Comparison of ENCODE assay signal across 10 cellular contexts in genomic region chr11:105044562-105045490, GRCh38. TPM values are rescaled to one million over a fixed set of nuclear protein-coding genes. Genes with fewer than 3 reads are reported as not detected.
DNase-seq lines count a peak whose midpoint lies in the region; ATAC-seq and TF ChIP-seq lines count a peak whose summit lies in the region.
"Not testable (repeated sequence)": the region's sequence is repeated elsewhere in the genome, so short reads cannot be mapped to it uniquely, and the experiment has no call there.
"Had no signal": no experiment of that assay in that cellular context is flagged by ENCODE, and none has a peak within 500 bp of the region (broad histone marks: within the 10 kb centered on the region; RNA-seq: fewer than 3 reads in every experiment).

Gene CARD16 (minus strand): TSS chr11:105045335. CDS start chr11:105045297, 38 bp downstream.

- peak within 1 kb of the TSS; percentile 86 for H3K4me2 ChIP-seq in OCI-LY3 (ENCODE audit: low read length)

- H3K4me3 ChIP-seq in OCI-LY3 (ENCODE audit: low read length) (peak within 1 kb of the TSS; percentile 77), epithelial cell of esophagus (ENCODE audit: low read length) (peak within 1 kb of the TSS; percentile 4), mononuclear cell (ENCODE audit: low read length) (peak within 1 kb of the TSS; percentile 67)

- H3K27me3 Mint-ChIP-seq in stimulated activated naive B cell treated with anti-CD40 and anti-IgM and Interleukin-4, amounts not matched to agents 10 μg/mL and 1 μg/mL and 100 μg/mL, for 72 hours, result not testable (repeated sequence)

- H3K9me3 Mint-ChIP-seq in stimulated activated naive B cell treated with anti-CD40 and anti-IgM and Interleukin-4, amounts not matched to agents 10 μg/mL and 1 μg/mL and 100 μg/mL, for 72 hours, result not testable (repeated sequence)

- not testable (repeated sequence) for H3K36me3 ChIP-seq in OCI-LY3 (replicated peaks; ENCODE audit: low read depth, low read length)

- H4K20me1 ChIP-seq in OCI-LY3 (ENCODE audit: insufficient read depth, low read length), result not testable (repeated sequence)

- H3K4me1 Mint-ChIP-seq in stimulated activated naive B cell treated with anti-CD40 and anti-IgM and Interleukin-4, amounts not matched to agents 10 μg/mL and 1 μg/mL and 100 μg/mL, for 72 hours, result peaks cover 26 to 46% of the 10 kb centered on the region in 2 donors

- peak within 1 kb of the TSS; percentile 88 to 93 for H3K4me3 Mint-ChIP-seq in stimulated activated naive B cell treated with anti-CD40 and anti-IgM and Interleukin-4, amounts not matched to agents 10 μg/mL and 1 μg/mL and 100 μg/mL, for 72 hours

- not testable (repeated sequence) for H3K79me2 ChIP-seq in OCI-LY3 (ENCODE audit: low read length)

- ATAC-seq in GM19452 (IDR thresholded peaks at IDR 0.05; ENCODE audit: unreplicated experiment) (peak; percentile 99), HG03095 (IDR thresholded peaks at IDR 0.05; ENCODE audit: unreplicated experiment) (peak; percentile 100)
- peak; percentile 96 to 98 for ATAC-seq in stimulated activated naive B cell treated with anti-CD40 and anti-IgM and Interleukin-4, amounts not matched to agents 10 μg/mL and 1 μg/mL and 100 μg/mL, for 72 hours (replicated peaks)

- DNase-seq in COLO829 (ENCODE audit: low spot score) (peak; percentile 17), epithelial cell of esophagus (ENCODE audit: low read depth) (peak; percentile 73)
- peak; percentile 38 to 48 for DNase-seq in activated T-cell treated with anti-CD3 and anti-CD28 coated beads, Interleukin-2, amount 50 U/mL, for 48 hours
- peak; percentile 23 for DNase-seq in stimulated activated naive B cell treated with anti-CD40 and anti-IgM and Interleukin-4, amounts not matched to agents 10 μg/mL and 1 μg/mL and 100 μg/mL, for 72 hours

- not testable (repeated sequence) for TF ChIP-seq CTCF in OCI-LY3 (IDR thresholded peaks at IDR 0.05; ENCODE audit: low read depth, low read length); epithelial cell of esophagus (IDR thresholded peaks at IDR 0.05; ENCODE audit: insufficient read depth, low read depth, low read length, missing control alignments)

- not testable (repeated sequence) for H3K4me1 ChIP-seq in OCI-LY3 (ENCODE audit: low read length)
- peaks cover 29% of the 10 kb centered on the region for H3K4me1 ChIP-seq in mononuclear cell (ENCODE audit: insufficient read depth, low read length)

- not testable (repeated sequence) for H3K27ac ChIP-seq in OCI-LY3 (ENCODE audit: low read length)

- peak within 1 kb of the TSS; percentile 97 for H3K27ac Mint-ChIP-seq in stimulated activated naive B cell treated with anti-CD40 and anti-IgM and Interleukin-4, amounts not matched to agents 10 μg/mL and 1 μg/mL and 100 μg/mL, for 72 hours

- peak within 1 kb of the TSS; percentile 88 for H2AFZ ChIP-seq in OCI-LY3 (ENCODE audit: low read depth, low read length)

- H3K36me3 Mint-ChIP-seq in stimulated activated naive B cell treated with anti-CD40 and anti-IgM and Interleukin-4, amounts not matched to agents 10 μg/mL and 1 μg/mL and 100 μg/mL, for 72 hours, result peaks cover 7 to 17% of the 10 kb centered on the region in 2 donors

- H3K9me3 ChIP-seq in OCI-LY3 (ENCODE audit: insufficient read depth, low read length); mononuclear cell (ENCODE audit: low read depth, low read length): not testable (repeated sequence)

- H3K9ac ChIP-seq in OCI-LY3 (ENCODE audit: low read length), result peak within 1 kb of the TSS; percentile 59

- H3K27me3 ChIP-seq in OCI-LY3 (ENCODE audit: low read depth, low read length); mononuclear cell (ENCODE audit: insufficient read depth, low read length): not testable (repeated sequence)

RNA-seq across cellular contexts. Expression of gene CARD16, which starts in this region (rescaled TPM):
- 78.7 TPM for total RNA-seq in mononuclear cell
- total RNA-seq: cerebellum, occipital lobe had no signal

Comparison
In these comparisons a context has a peak if more than half of its experiments do, and no peak if none do; other contexts are left out.
1. DNase-seq: peak in every context shown above with its lines; median percentile 73 in epithelial cell of esophagus; 43 in activated T-cell treated with anti-CD3 and anti-CD28 coated beads, Interleukin-2, amount 50 U/mL, for 48 hours; 23 in stimulated activated naive B cell treated with anti-CD40 and anti-IgM and Interleukin-4, amounts not matched to agents 10 μg/mL and 1 μg/mL and 100 μg/mL, for 72 hours; 17 in COLO829.
2. H3K4me3 ChIP-seq: peak in every context shown above with its lines; median percentile 77 in OCI-LY3; 67 in mononuclear cell; 4 in epithelial cell of esophagus.